In genomic region chr10:114009281-114009996, GRCh38 we compare ENCODE assay signal across 21 cellular contexts. TPM values are rescaled to one million over a fixed set of nuclear protein-coding genes. Genes with fewer than 3 reads are reported as not detected.
DNase-seq lines count a peak whose midpoint lies in the region; ATAC-seq, FAIRE-seq and TF ChIP-seq lines count a peak whose summit lies in the region.
"Had no signal": no experiment of that assay in that cellular context is flagged by ENCODE, and none has a peak within 500 bp of the region (broad histone marks: within the 10 kb centered on the region; RNA-seq: fewer than 3 reads in every experiment).

No MANE protein-coding gene starts in this region.

- H2AK5ac ChIP-seq in H1 (ENCODE audit: low read depth, low read length) (no peak overlapping the region), trophoblast cell (ENCODE audit: low read length) (no peak overlapping the region)

- no TSS peak for BruUV-seq in PC-3 (replicated peaks; lab: Mats Ljungman, UMichigan)

- H2AFZ ChIP-seq in PC-3 (ENCODE audit: low read length) = no peak overlapping the region
- H2AFZ ChIP-seq in H1 (ENCODE audit: low read length) = no peak overlapping the region
- H2AFZ ChIP-seq in trophoblast cell (ENCODE audit: insufficient read depth, low read length, poor library complexity) = no peak overlapping the region

- intact Hi-C loops in PC-3 (cut with micrococcal nuclease) = loop anchor here (1.0 kb wide), 2 partner anchors 17 to 51 kb away; no protein-coding TSS in a partner anchor

- no peak overlapping the region for H3K4ac ChIP-seq in H1 (replicated peaks; ENCODE audit: insufficient read length, low read depth, low read length)
- no peak overlapping the region for H3K4ac ChIP-seq in trophoblast cell (ENCODE audit: low read depth, low read length)

- H3K79me2 ChIP-seq in PC-3 (ENCODE audit: low read length) (no peaks in the 10 kb centered on the region), H1 (ENCODE audit: control insufficient read depth in 1 of 2, insufficient read depth in 2 of 2, low read length in 2 of 2) (no peaks in the 10 kb centered on the region), trophoblast cell (ENCODE audit: control insufficient read depth, insufficient read depth, low read length, poor library complexity) (no peaks in the 10 kb centered on the region)

- H3K4me2 ChIP-seq in PC-3 (ENCODE audit: low read length) (peak overlapping the region; percentile 42), H1 (ENCODE audit: insufficient read depth in 1 of 2, low read depth in 2 of 2, low read length in 2 of 2) (no peak overlapping the region), trophoblast cell (ENCODE audit: low read length) (no peak overlapping the region)
- H3K4me2 ChIP-seq: KMS-11 had no signal

- WGBS in H1 (ENCODE audit: extremely low coverage in 1 of 2, insufficient coverage in 1 of 2, insufficient read length in 1 of 2, insufficient replicate concordance in 2 of 2, low coverage in 1 of 2, low lambda C conversion rate in 2 of 2, missing lambda C conversion rate in 1 of 2), 2 experiments = 91% methylated on average over 5 of the region's 5 CpGs; no CpG with 5 or more reads in 1 of the 2 experiments
- WGBS in trophoblast cell (ENCODE audit: extremely low coverage, insufficient coverage, insufficient read length) = no CpG with 5 or more reads among the region's 5 CpGs

- H4K12ac ChIP-seq in trophoblast cell (ENCODE audit: low read depth, low read length) = no peak overlapping the region

- TF ChIP-seq EP300 in H1 (IDR thresholded peaks at IDR 0.05; ENCODE audit: borderline replicate concordance in 1 of 2, low read depth in 2 of 2, low read length in 2 of 2) = no peak

- H3K27me3 ChIP-seq in PC-3 (ENCODE audit: low read length) (no peaks in the 10 kb centered on the region), H1 (replicated peaks in 1 of 4; ENCODE audit: control insufficient read depth in 3 of 4, extremely low read depth in 1 of 4, insufficient read depth in 3 of 4, low read length in 3 of 4) (no peaks in the 10 kb centered on the region), trophoblast cell (ENCODE audit: insufficient read depth, low read length) (no peaks in the 10 kb centered on the region)

- H2BK120ac ChIP-seq in H1 (replicated peaks; ENCODE audit: low read depth, low read length) = no peak overlapping the region
- H2BK120ac ChIP-seq in trophoblast cell (ENCODE audit: insufficient read depth, low read length, poor library complexity) = no peak overlapping the region

- no peak for FAIRE-seq in H1 (lab: Jason Lieb, UNC)

- CTCF ChIA-PET in PC-3 (lab: Charles Lee) = no interaction called here
- CTCF ChIA-PET in H1 (lab: Charles Lee; ENCODE audit: partially characterized antibody) = interaction anchor here (0.6 kb wide), 1 partner anchor 78 kb away, joined by 4 read pairs; no protein-coding TSS in a partner anchor
- CTCF ChIA-PET in HEK293T (lab: Yijun Ruan, JAX) = no interaction called here

- H2BK20ac ChIP-seq in H1 (ENCODE audit: low read length) = no peak overlapping the region

- H3K9me2 ChIP-seq in PC-3 (replicated peaks; ENCODE audit: low read length) = no peaks in the 10 kb centered on the region

- H2BK12ac ChIP-seq in H1 (ENCODE audit: low read depth, low read length) = no peak overlapping the region
- no peak overlapping the region for H2BK12ac ChIP-seq in trophoblast cell (ENCODE audit: low read length)

- no peak overlapping the region for H3K14ac ChIP-seq in H1 (ENCODE audit: insufficient read length)
- no peak overlapping the region for H3K14ac ChIP-seq in trophoblast cell (ENCODE audit: low read length)

- no peaks in the 10 kb centered on the region for H3K79me1 ChIP-seq in H1 (ENCODE audit: low read depth, low read length)
- no peaks in the 10 kb centered on the region for H3K79me1 ChIP-seq in trophoblast cell (ENCODE audit: low read length)

- peaks cover 14% of the 10 kb centered on the region for H3K4me1 ChIP-seq in PC-3 (ENCODE audit: insufficient read depth, low read length)
- no peaks in the 10 kb centered on the region for H3K4me1 ChIP-seq in H1 (replicated peaks in 1 of 4; ENCODE audit: control insufficient read depth in 3 of 4, insufficient read depth in 4 of 4, low read length in 3 of 4)
- H3K4me1 ChIP-seq in trophoblast cell (ENCODE audit: control insufficient read depth in 1 of 2, insufficient read depth in 2 of 2, low read length in 2 of 2) = no peaks in the 10 kb centered on the region
- H3K4me1 ChIP-seq: BE2C had no signal

- H4K20me1 ChIP-seq in PC-3 (ENCODE audit: low read length) = no peaks in the 10 kb centered on the region
- no peaks in the 10 kb centered on the region for H4K20me1 ChIP-seq in H1 (replicated peaks in 1 of 2; ENCODE audit: control insufficient read depth in 1 of 2, insufficient read depth in 2 of 2, low read length in 2 of 2)

- H3K9me3 ChIP-seq in PC-3 (ENCODE audit: low read length) (no peaks in the 10 kb centered on the region), H1 (ENCODE audit: insufficient read depth in 2 of 2, low read depth in 1 of 2, low read length in 1 of 2) (no peaks in the 10 kb centered on the region), trophoblast cell (ENCODE audit: insufficient read depth, low read depth, low read length) (no peaks in the 10 kb centered on the region)
- H3K9me3 ChIP-seq: BE2C, MG63 had no signal

- H3K4me3 ChIP-seq in PC-3 (ENCODE audit: low read length) = no peak overlapping the region
- no peak overlapping the region for H3K4me3 ChIP-seq in H1 (ENCODE audit: extremely low read depth in 1 of 4, insufficient read depth in 2 of 4, low read depth in 3 of 4, low read length in 4 of 4)
- H3K4me3 ChIP-seq in trophoblast cell (ENCODE audit: low read depth, low read length) = no peak overlapping the region
- H3K4me3 ChIP-seq: MG63 had no signal

- DNase-seq in EH (ENCODE audit: low read depth) (peak; percentile 52), PC-3 (peak; percentile 51), H1 (ENCODE audit: low read depth in 1 of 2, low spot score in 2 of 2) (no peak), trophoblast cell (peak; percentile 18 to 44), NCI-H146 treated with DMSO at 0.1 percent for 48 hours (lab: John Stamatoyannopoulos, UW; ENCODE audit: unreplicated experiment) (no peak), GM03348 (ENCODE audit: low spot score) (no peak), HEK293T (ENCODE audit: extremely low spot score) (no peak)
- no peak for DNase-seq in activated CD8-positive, alpha-beta memory T cell treated with anti-CD3 and anti-CD28 coated beads for 24 hours
- DNase-seq: BE2C; Calu3; CD4-positive, alpha-beta T cell; DMS79; H7; MG63; NCI-H1092; NCI-H146; NCI-H345; NCI-H526 treated with DMSO at 0.1 percent for 48 hours had no signal

- TF ChIP-seq RAD21 in H1 (IDR thresholded peaks at IDR 0.05 in 1 of 2, conservative IDR thresholded peaks at IDR 0.05 in 1 of 2; ENCODE audit: low read depth in 2 of 2, low read length in 2 of 2) = no peak

- H3F3A ChIP-seq in PC-3 (ENCODE audit: low read length, unreplicated experiment) = no peaks in the 10 kb centered on the region

- no peak for TF ChIP-seq CTCF in PC-3 (conservative IDR thresholded peaks at IDR 0.05; ENCODE audit: low read depth, low read length)
- no peak for TF ChIP-seq CTCF in H1 (IDR thresholded peaks at IDR 0.05; ENCODE audit: control extremely low read depth in 1 of 3, insufficient read depth in 1 of 3, low read depth in 1 of 3, low read length in 3 of 3)

- ATAC-seq in PC-3 = peak; percentile 70

- H3K18ac ChIP-seq in H1 (ENCODE audit: extremely low read depth, low read length) = no peak overlapping the region
- H3K18ac ChIP-seq in trophoblast cell (ENCODE audit: low read length) = no peak overlapping the region

- H3K56ac ChIP-seq in H1 (replicated peaks; ENCODE audit: insufficient read length, low read depth, low read length) = no peak overlapping the region

- TF ChIP-seq POLR2A in H1 (IDR thresholded peaks at IDR 0.05; ENCODE audit: control extremely low read depth in 1 of 2, low read depth in 2 of 2, low read length in 2 of 2) = no peak

- no peak overlapping the region for H4K91ac ChIP-seq in H1 (replicated peaks; ENCODE audit: insufficient read length, low read length)
- H4K91ac ChIP-seq in trophoblast cell (ENCODE audit: low read depth, low read length) = no peak overlapping the region

- H4K5ac ChIP-seq in H1 (ENCODE audit: insufficient read length, low read depth, low read length) = no peak overlapping the region

- H3K27ac ChIP-seq in PC-3 (ENCODE audit: low read length) (peak overlapping the region; percentile 37), H1 (ENCODE audit: low read depth, low read length) (no peak overlapping the region), trophoblast cell (ENCODE audit: low read depth, low read length) (no peak overlapping the region)
- H3K27ac ChIP-seq: KMS-11, RWPE1 had no signal

- no peaks in the 10 kb centered on the region for H3K23me2 ChIP-seq in H1 (ENCODE audit: low read depth, low read length)

- H3K36me3 ChIP-seq in PC-3 (ENCODE audit: low read depth, low read length) = no peaks in the 10 kb centered on the region
- H3K36me3 ChIP-seq in H1 (ENCODE audit: control insufficient read depth in 2 of 4, insufficient read depth in 4 of 4, low read length in 3 of 4) = no peaks in the 10 kb centered on the region
- no peaks in the 10 kb centered on the region for H3K36me3 ChIP-seq in trophoblast cell (ENCODE audit: control insufficient read depth in 1 of 2, insufficient read depth in 2 of 2, low read length in 2 of 2)
- H3K36me3 ChIP-seq: BE2C, MG63 had no signal

- POLR2A ChIA-PET in PC-3 (lab: Charles Lee; ENCODE audit: unreplicated experiment) = no interaction called here
- POLR2A ChIA-PET in H1 (lab: Charles Lee; ENCODE audit: partially characterized antibody) = no interaction called here
- POLR2A ChIA-PET in HEK293T (lab: Yijun Ruan, JAX) = no interaction called here

- H2BK5ac ChIP-seq in H1 (ENCODE audit: low read depth, low read length) = no peak overlapping the region
- no peak overlapping the region for H2BK5ac ChIP-seq in trophoblast cell (ENCODE audit: low read depth, low read length, poor library complexity)

- no peak overlapping the region for H2BK15ac ChIP-seq in H1 (ENCODE audit: low read length)

- H4K8ac ChIP-seq in H1 (ENCODE audit: extremely low read depth, insufficient read depth, low read length) (peak overlapping the region; percentile 35; the same call in 1 of the 2 replicates), trophoblast cell (ENCODE audit: low read depth, low read length) (no peak overlapping the region)

- H3K9ac ChIP-seq in PC-3 (ENCODE audit: low read length) (no peak overlapping the region), H1 (replicated peaks in 1 of 4; ENCODE audit: extremely low read depth in 1 of 4, low read depth in 3 of 4, low read length in 3 of 4) (no peak overlapping the region), trophoblast cell (ENCODE audit: low read length) (no peak overlapping the region)
- H3K9ac ChIP-seq: KMS-11 had no signal

- H3K23ac ChIP-seq in H1 (ENCODE audit: insufficient read length) = no peak overlapping the region
- no peak overlapping the region for H3K23ac ChIP-seq in trophoblast cell (ENCODE audit: low read length)

RNA-seq across cellular contexts. Expression of gene ADRB1, which starts 34.2 kb away (rescaled TPM):
- 0.15 and 0.29 TPM in 2 replicates for total RNA-seq in PC-3 (2014; rRNA removed)
- 0.17 and 0.48 TPM in 2 replicates for total RNA-seq in H1 (2021; fragmentation: NEBNext Ultra II Directional; extraction: Animal tissue kit (Norgen Biotek cat#: 25700))
- 0.14 TPM in 2 replicates for polyA plus RNA-seq in H1 (2011; rRNA removed)
- polyA plus RNA-seq in H1 (2011; cell fraction: cytosol; rRNA removed) = 0.09 TPM
- 0.19 TPM for polyA plus RNA-seq in H1 (2011; cell fraction: nucleus; rRNA removed)
- 0.05 to 0.12 TPM (median 0.05 TPM) in 3 of 4 replicates, not detected in the other for polyA plus RNA-seq in H1 (2012, experiment 1 of 2)
- 0.05 TPM for polyA plus RNA-seq in H1 (2012, experiment 2 of 2)
- 0.18 TPM for polyA plus RNA-seq in H1 (2013, experiment 1 of 2)
- polyA plus RNA-seq in H1 (2013, experiment 2 of 2) = 0.18 TPM
- 0.07 TPM in 1 of 2 replicates, not detected in the other for polyA minus RNA-seq in H1 (2011; rRNA and poly(A)+ RNA removed)
- polyA minus RNA-seq in H1 (2011; cell fraction: cytosol; rRNA and poly(A)+ RNA removed) = 0.37 TPM
- 0.30 TPM for polyA minus RNA-seq in H1 (2011; cell fraction: nucleus; rRNA and poly(A)+ RNA removed)
- 0.15 and 0.17 TPM in 2 replicates for polyA plus RNA-seq in trophoblast cell (2013)
- total RNA-seq: T-helper 2 cell treated with Interferon-gamma antibody and Interleukin-4, amounts not matched to agents 100 ng/mL and 5 ng/mL, for 36 hours had no signal

Comparison
In these comparisons a context has a peak if more than half of its experiments do, and no peak if none do; other contexts are left out.
1. DNase-seq: peak in EH (single experiment), PC-3 (single experiment) and trophoblast cell (2 of 2); none in H1 (0 of 2), NCI-H146 treated with DMSO at 0.1 percent for 48 hours (single experiment), GM03348 (single experiment), HEK293T (single experiment) and activated CD8-positive, alpha-beta memory T cell treated with anti-CD3 and anti-CD28 coated beads for 24 hours (single experiment).